Comparison of ENCODE assay signal across 16 cellular contexts in the genomic region with DNA sequence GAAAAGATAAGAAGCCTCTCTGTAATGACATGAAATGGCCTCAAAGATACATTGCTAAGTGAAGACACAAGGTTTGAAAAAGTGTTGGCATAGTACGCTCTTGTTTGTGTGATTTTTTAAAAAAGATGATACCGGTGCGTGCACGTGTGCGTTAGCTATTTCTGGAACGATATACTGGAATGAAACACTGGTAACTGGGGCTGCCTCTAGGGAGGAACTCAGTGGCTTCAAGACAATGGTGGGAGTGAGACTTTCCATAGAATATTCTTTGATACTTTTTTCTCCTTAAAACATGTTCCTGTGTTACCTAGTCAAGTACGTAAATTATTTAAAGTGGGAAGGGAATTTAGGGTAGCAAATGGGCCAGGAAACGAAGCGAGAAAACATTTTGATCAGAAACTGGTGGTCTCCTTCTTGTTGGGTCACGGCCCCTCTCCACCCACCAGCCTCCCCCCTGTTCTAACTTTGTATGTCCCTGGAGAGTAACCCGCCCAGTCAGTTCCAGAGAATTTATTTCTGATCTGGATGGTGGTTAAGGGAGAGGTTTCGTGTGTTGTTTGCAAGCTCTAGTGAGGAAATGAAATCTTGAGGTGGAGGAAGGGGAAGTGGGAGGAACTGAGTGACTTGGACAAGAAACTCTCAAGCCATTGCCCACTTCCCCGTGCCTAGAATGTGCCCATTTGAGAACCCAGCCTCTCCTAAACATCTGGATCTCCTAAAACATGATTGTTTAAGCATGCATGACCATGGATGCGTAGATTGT. TPM values are rescaled to one million over a fixed set of nuclear protein-coding genes. Genes with fewer than 3 reads are reported as not detected.
A peak's percentile ranks its signal among the peaks of the same experiment; 100 is the strongest.
DNase-seq lines count a peak whose midpoint lies in the region; ATAC-seq, FAIRE-seq and TF ChIP-seq lines count a peak whose summit lies in the region.
"Had no signal": no experiment of that assay in that cellular context is flagged by ENCODE, and none has a peak within 500 bp of the region (broad histone marks: within the 10 kb centered on the region; RNA-seq: fewer than 3 reads in every experiment).

No MANE protein-coding gene starts in this region.

- H3K79me2 ChIP-seq in Karpas-422 (ENCODE audit: low read length) (no peaks in the 10 kb centered on the region), astrocyte (ENCODE audit: insufficient read depth, low read length) (no peaks in the 10 kb centered on the region)

- H2AFZ ChIP-seq in Karpas-422 (ENCODE audit: low read length) (no peak overlapping the region), astrocyte (ENCODE audit: low read depth, low read length) (no peak overlapping the region), neuronal stem cell (ENCODE audit: low read length) (no peak overlapping the region)

- no peak overlapping the region for H4K91ac ChIP-seq in neuronal stem cell (ENCODE audit: low read depth, low read length, poor library complexity)

- no peak for FAIRE-seq in astrocyte (lab: Jason Lieb, UNC)

- H2AK5ac ChIP-seq in neuronal stem cell (ENCODE audit: low read depth, low read length), result no peak overlapping the region

- no peak overlapping the region for H2BK12ac ChIP-seq in neuronal stem cell (ENCODE audit: low read length)

- no peaks in the 10 kb centered on the region for H3K9me3 ChIP-seq in Karpas-422 (ENCODE audit: low read length)
- H3K9me3 ChIP-seq in astrocyte (ENCODE audit: insufficient read depth, low read depth, low read length), result no peaks in the 10 kb centered on the region
- no peaks in the 10 kb centered on the region for H3K9me3 ChIP-seq in neutrophil
- peaks cover 1 to 7% of the 10 kb centered on the region in 2 donors for H3K9me3 ChIP-seq in neuronal stem cell (replicated peaks in 1 of 2; ENCODE audit: control insufficient read depth in 2 of 2, insufficient read depth in 1 of 2, low read depth in 1 of 2, low read length in 2 of 2)

- H3K18ac ChIP-seq in neuronal stem cell (ENCODE audit: low read length), result no peak overlapping the region

- no peaks in the 10 kb centered on the region for H4K20me1 ChIP-seq in Karpas-422 (ENCODE audit: insufficient read depth, low read depth, low read length)
- H4K20me1 ChIP-seq in astrocyte (ENCODE audit: insufficient read depth, low read length), result no peaks in the 10 kb centered on the region

- no peak overlapping the region for H2BK15ac ChIP-seq in neuronal stem cell (ENCODE audit: low read length)

- H3K4me1 Mint-ChIP-seq in astrocyte (ENCODE audit: low read depth, unreplicated experiment), result peaks cover 14% of the 10 kb centered on the region

- H3K23ac ChIP-seq in neuronal stem cell (ENCODE audit: low read depth, low read length, poor library complexity), result no peak overlapping the region

- H3K27ac ChIP-seq in Karpas-422 (ENCODE audit: low read length) (no peak overlapping the region), astrocyte (ENCODE audit: low read depth, low read length) (no peak overlapping the region), neutrophil (peak overlapping the region; percentile 86), neuronal stem cell (replicated peaks; ENCODE audit: low read length) (no peak overlapping the region)

- ATAC-seq in HG03571 (IDR thresholded peaks at IDR 0.05; ENCODE audit: unreplicated experiment) (no peak), HG03460 (IDR thresholded peaks at IDR 0.05; ENCODE audit: unreplicated experiment) (no peak)
- ATAC-seq: CD8-positive, alpha-beta T cell had no signal

- no peaks in the 10 kb centered on the region for H3K36me3 ChIP-seq in Karpas-422 (ENCODE audit: insufficient read depth, low read length)
- no peaks in the 10 kb centered on the region for H3K36me3 ChIP-seq in astrocyte (ENCODE audit: insufficient read depth, low read length)
- H3K36me3 ChIP-seq in neutrophil, result no peaks in the 10 kb centered on the region
- no peaks in the 10 kb centered on the region for H3K36me3 ChIP-seq in neuronal stem cell (replicated peaks in 1 of 2; ENCODE audit: control insufficient read depth in 2 of 2, insufficient read depth in 2 of 2, low read length in 2 of 2)

- H3K4ac ChIP-seq in neuronal stem cell (ENCODE audit: low read length), result no peak overlapping the region

- H3K79me1 ChIP-seq in neuronal stem cell (ENCODE audit: low read depth, low read length), result no peaks in the 10 kb centered on the region

- no peak overlapping the region for H2BK5ac ChIP-seq in neuronal stem cell (ENCODE audit: low read length)

- no peak overlapping the region for H4K8ac ChIP-seq in neuronal stem cell (ENCODE audit: low read depth, low read length)

- H3K27me3 ChIP-seq in Karpas-422 (ENCODE audit: low read length) (no peaks in the 10 kb centered on the region; the same call in 1 of the 2 replicates), astrocyte (ENCODE audit: insufficient read depth, low read length) (no peaks in the 10 kb centered on the region), neutrophil (peaks cover 4% of the 10 kb centered on the region), neuronal stem cell (ENCODE audit: control insufficient read depth in 3 of 3, insufficient read depth in 3 of 3, low read depth in 1 of 3, low read length in 3 of 3) (no peaks in the 10 kb centered on the region)

- H3K36me3 Mint-ChIP-seq in astrocyte (ENCODE audit: low read depth, unreplicated experiment), result no peaks in the 10 kb centered on the region
- H3K36me3 Mint-ChIP-seq: CD8-positive, alpha-beta T cell had no signal

- DNase-seq in GM12865 (ENCODE audit: low read depth), result peak; percentile 27
- DNase-seq in Karpas-422, result peak; percentile 49
- no peak for DNase-seq in astrocyte (ENCODE audit: low read depth)
- DNase-seq in neuronal stem cell (ENCODE audit: low spot score), result no peak
- DNase-seq in DMS79 (lab: John Stamatoyannopoulos, UW), result no peak
- DNase-seq: activated CD4-positive, CD25-positive, alpha-beta regulatory T cell; anterior cingulate cortex; dermis blood vessel endothelial cell; SW 1271 had no signal

- H3K4me2 ChIP-seq in Karpas-422 (ENCODE audit: low read depth, low read length, poor library complexity, severe bottlenecking), result peak overlapping the region; percentile 26
- no peak overlapping the region for H3K4me2 ChIP-seq in astrocyte (ENCODE audit: low read length)
- no peak overlapping the region for H3K4me2 ChIP-seq in neuronal stem cell (ENCODE audit: insufficient read depth, low read length, poor library complexity, severe bottlenecking)

- H2BK120ac ChIP-seq in neuronal stem cell (ENCODE audit: low read depth, low read length), result no peak overlapping the region

- peak overlapping the region; percentile 9 for H3K27ac Mint-ChIP-seq in astrocyte (ENCODE audit: unreplicated experiment)
- H3K27ac Mint-ChIP-seq: CD8-positive, alpha-beta T cell had no signal

- no peak overlapping the region for H3K4me3 Mint-ChIP-seq in astrocyte (ENCODE audit: unreplicated experiment)
- H3K4me3 Mint-ChIP-seq: CD8-positive, alpha-beta T cell had no signal

- no peaks in the 10 kb centered on the region for H3K9me2 ChIP-seq in Karpas-422 (replicated peaks; ENCODE audit: insufficient read depth, low read length)

- no peak overlapping the region for H3K4me3 ChIP-seq in GM12865 (ENCODE audit: low read depth, low read length)
- H3K4me3 ChIP-seq in Karpas-422 (ENCODE audit: low read length), result no peak overlapping the region
- no peak overlapping the region for H3K4me3 ChIP-seq in astrocyte (ENCODE audit: insufficient read depth, low read depth, low read length)
- peak overlapping the region; percentile 13 to 18 for H3K4me3 ChIP-seq in neutrophil (ENCODE audit: low read depth in 1 of 2, low read length in 1 of 2)
- no peak overlapping the region for H3K4me3 ChIP-seq in neuronal stem cell (ENCODE audit: low read length in 2 of 2)
- H3K4me3 ChIP-seq: lung had no signal

- 100% methylated on average over 1 of the region's 14 CpGs; no CpG with 5 or more reads in 1 of the 2 donors for WGBS in neuronal stem cell (ENCODE audit: extremely low coverage in 2 of 2, insufficient read length in 2 of 2, insufficient replicate concordance in 1 of 2), 2 donors

- peaks cover 2% of the 10 kb centered on the region for H3K9me3 Mint-ChIP-seq in astrocyte (ENCODE audit: unreplicated experiment)
- H3K9me3 Mint-ChIP-seq: CD8-positive, alpha-beta T cell had no signal

- H3K27me3 Mint-ChIP-seq in astrocyte (ENCODE audit: low read depth, unreplicated experiment), result peaks cover 10% of the 10 kb centered on the region

- H3K9ac ChIP-seq in Karpas-422 (ENCODE audit: low read length), result no peak overlapping the region
- H3K9ac ChIP-seq in astrocyte (ENCODE audit: low read length), result no peak overlapping the region
- no peak overlapping the region for H3K9ac ChIP-seq in neuronal stem cell (ENCODE audit: low read depth, low read length, poor library complexity)

- H3K4me1 ChIP-seq in Karpas-422 (ENCODE audit: low read length) (peaks cover 35% of the 10 kb centered on the region), astrocyte (ENCODE audit: insufficient read depth, low read length) (peaks cover 5% of the 10 kb centered on the region), neutrophil (ENCODE audit: control insufficient read depth in 1 of 2, insufficient read depth in 1 of 2, low read depth in 1 of 2, low read length in 1 of 2) (peaks cover 37 to 44% of the 10 kb centered on the region in 2 experiments), neuronal stem cell (ENCODE audit: control insufficient read depth in 2 of 2, insufficient read depth in 1 of 2, low read depth in 1 of 2, low read length in 2 of 2) (peaks cover 17 to 23% of the 10 kb centered on the region in 2 donors)

- H3K14ac ChIP-seq in neuronal stem cell (ENCODE audit: low read length), result no peak overlapping the region

- no peak for TF ChIP-seq CTCF in GM12865 (IDR thresholded peaks at IDR 0.05; ENCODE audit: insufficient read depth, low read depth, low read length, missing control alignments)
- no peak for TF ChIP-seq CTCF in astrocyte (IDR thresholded peaks at IDR 0.05; ENCODE audit: insufficient read depth, low read depth, low read length)
- no peak for TF ChIP-seq CTCF in neutrophil (IDR thresholded peaks at IDR 0.05)

RNA-seq across cellular contexts. Expression of a gene that starts 6.6 kb away (rescaled TPM):
- total RNA-seq in Karpas-422 (2014; rRNA removed; shearing (Covaris generic); ENCODE audit: low replicate concordance), result not detected in 2 replicates
- not detected in 2 replicates for total RNA-seq in astrocyte
- not detected for polyA plus RNA-seq in neuronal stem cell (2013, experiment 1 of 2)
- not detected for polyA plus RNA-seq in neuronal stem cell (2013, experiment 2 of 2)
- total RNA-seq: CD8-positive, alpha-beta T cell; dermis blood vessel endothelial cell; fibroblast of lung; HT1080; lung had no signal
- polyA plus RNA-seq: fibroblast of lung, lung had no signal

RNA-seq across cellular contexts. Expression of a gene that starts 59.5 kb away (rescaled TPM):
- total RNA-seq in Karpas-422 (2014; rRNA removed; shearing (Covaris generic); ENCODE audit: low replicate concordance), result not detected in 2 replicates
- total RNA-seq in astrocyte, result not detected in 2 replicates
- 1.2 TPM for polyA plus RNA-seq in neuronal stem cell (2013, experiment 1 of 2)
- 1.3 TPM for polyA plus RNA-seq in neuronal stem cell (2013, experiment 2 of 2)
- total RNA-seq: CD8-positive, alpha-beta T cell; dermis blood vessel endothelial cell; fibroblast of lung; HT1080; lung had no signal
- polyA plus RNA-seq: fibroblast of lung had no signal

Comparison
In these comparisons a context has a peak if more than half of its experiments do, and no peak if none do; other contexts are left out.
1. DNase-seq: peak in GM12865 (single experiment) and Karpas-422 (single experiment); none in astrocyte (single experiment), neuronal stem cell (single experiment) and DMS79 (single experiment).
2. H3K4me3 ChIP-seq: peak in neutrophil (2 of 2); none in GM12865 (single experiment), Karpas-422 (single experiment), astrocyte (single experiment) and neuronal stem cell (0 of 2).